ENCODE assay signal across 8 cellular contexts in the genomic region with DNA sequence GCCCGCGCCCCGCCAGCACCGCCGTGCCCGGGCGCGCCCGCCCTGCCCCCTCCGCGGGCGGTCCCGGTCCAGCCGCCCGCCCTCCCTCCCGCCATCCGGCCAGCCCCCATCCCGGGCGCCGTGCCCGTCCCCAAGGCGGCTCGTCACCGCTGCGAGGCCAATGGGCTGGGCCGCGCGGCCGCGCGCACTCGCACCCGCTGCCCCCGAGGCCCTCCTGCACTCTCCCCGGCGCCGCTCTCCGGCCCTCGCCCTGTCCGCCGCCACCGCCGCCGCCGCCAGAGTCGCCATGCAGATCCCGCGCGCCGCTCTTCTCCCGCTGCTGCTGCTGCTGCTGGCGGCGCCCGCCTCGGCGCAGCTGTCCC. TPM values are rescaled to one million over a fixed set of nuclear protein-coding genes. Genes with fewer than 3 reads are reported as not detected.
DNase-seq lines count a peak whose midpoint lies in the region; ATAC-seq and TF ChIP-seq lines count a peak whose summit lies in the region.

A gene (plus strand): TSS at position 187 of the 362 bp plus-strand sequence. CDS start 100 bp downstream, at position 287.

- TF ChIP-seq CTCF in choroid plexus epithelial cell (conservative IDR thresholded peaks at IDR 0.05; ENCODE audit: low read depth, low read length): no peak
- TF ChIP-seq CTCF in gastrocnemius medialis (IDR thresholded peaks at IDR 0.05 in 4 of 5, conservative IDR thresholded peaks at IDR 0.05 in 1 of 5): no peak

- in situ Hi-C loops in gastrocnemius medialis (cut with MboI; ENCODE audit: low sequenced_read_pairs in 4 of 4): no loop called here

- peak within 1 kb of the TSS; percentile 22 to 41 for H3K4me3 ChIP-seq in CD4-positive, alpha-beta memory T cell (ENCODE audit: low read length in 2 of 2)
- peak within 1 kb of the TSS; percentile 61 for H3K4me3 ChIP-seq in MG63
- peak within 1 kb of the TSS; percentile 69 for H3K4me3 ChIP-seq in choroid plexus epithelial cell (ENCODE audit: low read depth, low read length)
- peak within 1 kb of the TSS; percentile 68 to 79 (median 72) for H3K4me3 ChIP-seq in gastrocnemius medialis

- POLR2A ChIA-PET in CD4-positive, alpha-beta memory T cell (lab: Charles Lee; ENCODE audit: partially characterized antibody): no interaction called here

- H3K27ac Mint-ChIP-seq in CD4-positive, alpha-beta memory T cell: peak within 1 kb of the TSS in 1 of 7 donors; percentile 73

- peaks cover 10 to 35% (median 20%) of the 10 kb centered on the region in 4 donors for H3K4me1 Mint-ChIP-seq in CD4-positive, alpha-beta memory T cell

- intact Hi-C loops in CD4-positive, alpha-beta memory T cell (cut with micrococcal nuclease): loop anchor here (5.0 kb wide), 1 partner anchor 56 kb away; no protein-coding TSS in a partner anchor
- intact Hi-C loops in gastrocnemius medialis (cut with DNase I; ENCODE audit: low total_unique reads): loop anchor here (5.0 to 10.0 kb wide), 2 partner anchors 84 to 103 kb away; a partner anchor contains a TSS

- H3K4me3 Mint-ChIP-seq in CD4-positive, alpha-beta memory T cell: peak within 1 kb of the TSS; percentile 82 to 89 (median 87)

- DNase-seq in CD4-positive, alpha-beta memory T cell: no peak
- peak; percentile 81 for DNase-seq in MG63
- DNase-seq in choroid plexus epithelial cell (ENCODE audit: low read depth): peak; percentile 32
- peak; percentile 39 for DNase-seq in iris pigment epithelial cell (ENCODE audit: low read depth)
- peak; percentile 38 to 41 for DNase-seq in gastrocnemius medialis
- DNase-seq in OCI-M1 (lab: John Stamatoyannopoulos, UW): no peak
- no peak for DNase-seq in NK-92 (lab: John Stamatoyannopoulos, UW; ENCODE audit: unreplicated experiment)
- no peak for DNase-seq in SKM-1 (lab: John Stamatoyannopoulos, UW; ENCODE audit: unreplicated experiment)

- H3K36me3 Mint-ChIP-seq in CD4-positive, alpha-beta memory T cell: peaks cover 0 to 4% of the 10 kb centered on the region in 2 donors

- no peaks in the 10 kb centered on the region for H3K36me3 ChIP-seq in CD4-positive, alpha-beta memory T cell (ENCODE audit: insufficient read depth, low read length)
- no peaks in the 10 kb centered on the region for H3K36me3 ChIP-seq in MG63
- no peaks in the 10 kb centered on the region for H3K36me3 ChIP-seq in gastrocnemius medialis

- H3K27me3 Mint-ChIP-seq in CD4-positive, alpha-beta memory T cell: peaks cover 27 to 37% of the 10 kb centered on the region in 2 donors

- CTCF ChIA-PET in CD4-positive, alpha-beta memory T cell (lab: Charles Lee; ENCODE audit: partially characterized antibody): no interaction called here

- peaks cover 28% of the 10 kb centered on the region for H3K27me3 ChIP-seq in CD4-positive, alpha-beta memory T cell (ENCODE audit: insufficient read depth, low read length)
- no peaks in the 10 kb centered on the region for H3K27me3 ChIP-seq in MG63
- H3K27me3 ChIP-seq in gastrocnemius medialis: no peaks in the 10 kb centered on the region

- TF ChIP-seq POLR2A in gastrocnemius medialis (IDR thresholded peaks at IDR 0.05): peak; percentile 42 to 44

- H3K27ac ChIP-seq in CD4-positive, alpha-beta memory T cell (ENCODE audit: low read depth, low read length): no peak within 1 kb of the TSS
- peak within 1 kb of the TSS; percentile 69 to 73 (median 70) for H3K27ac ChIP-seq in gastrocnemius medialis

- H3K9me3 ChIP-seq in CD4-positive, alpha-beta memory T cell (ENCODE audit: control insufficient read depth in 1 of 2, low read length in 2 of 2): no peaks in the 10 kb centered on the region
- H3K9me3 ChIP-seq in MG63 (no peaks in the 10 kb centered on the region), gastrocnemius medialis (no peaks in the 10 kb centered on the region)

- H3K9me3 Mint-ChIP-seq in CD4-positive, alpha-beta memory T cell: no peaks in the 10 kb centered on the region

- peak; percentile 22 to 48 for ATAC-seq in gastrocnemius medialis

- peaks cover 25% of the 10 kb centered on the region for H3K4me1 ChIP-seq in CD4-positive, alpha-beta memory T cell (ENCODE audit: insufficient read depth, low read length)
- H3K4me1 ChIP-seq in gastrocnemius medialis: peaks cover 21 to 28% of the 10 kb centered on the region in 2 donors

RNA-seq across cellular contexts. Expression of the gene that starts here (rescaled TPM):
- under 1 TPM in 1 of 2 experiments, not detected in 1; 0.17 TPM for total RNA-seq in CD4-positive, alpha-beta memory T cell
- under 1 TPM in 1 of 2 donors, not detected in 1; 0.21 TPM for polyA plus RNA-seq in CD4-positive, alpha-beta memory T cell
- total RNA-seq in MG63 (2014; rRNA removed; shearing (Covaris generic); ENCODE audit: low replicate concordance): 26.0 and 40.8 TPM in 2 replicates
- 10 to 100 TPM; 14.2 to 23.2 (median 17.2) TPM for total RNA-seq in gastrocnemius medialis

Comparison
In these comparisons a context has a peak if more than half of its experiments do, and no peak if none do; other contexts are left out.
1. RNA of the gene that starts here (total RNA-seq): 26.0 to 40.8 TPM in MG63 and 14.2 to 23.2 TPM in gastrocnemius medialis; 0.17 TPM in CD4-positive, alpha-beta memory T cell; every median in the first group is over 10 times any median in the second.
2. DNase-seq: peak in MG63 (single experiment), choroid plexus epithelial cell (single experiment), iris pigment epithelial cell (single experiment) and gastrocnemius medialis (2 of 2); none in CD4-positive, alpha-beta memory T cell (0 of 5), OCI-M1 (single experiment), NK-92 (single experiment) and SKM-1 (single experiment).
3. Peak in every context shown above with its lines, with median percentiles within 50 percentile points of each other: H3K4me3 ChIP-seq.